Comparison of ENCODE assay signal across 22 cellular contexts in genomic region chr17:42055496-42055895, GRCh38. TPM values are rescaled to one million over a fixed set of nuclear protein-coding genes. Genes with fewer than 3 reads are reported as not detected.
DNase-seq lines count a peak whose midpoint lies in the region; TF ChIP-seq lines count a peak whose summit lies in the region.
"Had no signal": no experiment of that assay in that cellular context is flagged by ENCODE, and none has a peak within 500 bp of the region (broad histone marks: within the 10 kb centered on the region; RNA-seq: fewer than 3 reads in every experiment).

No MANE protein-coding gene starts in this region.

- no peaks in the 10 kb centered on the region for H3K9me2 ChIP-seq in GM23248 (ENCODE audit: insufficient read depth)

- no peaks in the 10 kb centered on the region for H3F3A ChIP-seq in GM23248 (ENCODE audit: insufficient read depth)

- no peaks in the 10 kb centered on the region for H3K36me3 ChIP-seq in GM23248 (ENCODE audit: low read depth)
- H3K36me3 ChIP-seq in iPS-20b (ENCODE audit: insufficient read depth, low read depth, low read length) = no peaks in the 10 kb centered on the region
- H3K36me3 ChIP-seq in prostate gland = no peaks in the 10 kb centered on the region
- H3K36me3 ChIP-seq: heart right ventricle, sigmoid colon, tibial artery had no signal

- no peak overlapping the region for H3K9ac ChIP-seq in GM23248
- H3K9ac ChIP-seq in iPS-20b (ENCODE audit: low read depth, low read length) = peak overlapping the region; percentile 7; the same call in 1 of the 2 replicates

- H3K4me1 ChIP-seq in GM23248 (ENCODE audit: insufficient read depth) = no peaks in the 10 kb centered on the region
- H3K4me1 ChIP-seq in iPS-20b (ENCODE audit: insufficient read depth, low read length) = peaks cover 18% of the 10 kb centered on the region
- no peaks in the 10 kb centered on the region for H3K4me1 ChIP-seq in prostate gland (replicated peaks)

- H2AFZ ChIP-seq in GM23248 = no peak overlapping the region

- TF ChIP-seq POLR2A in prostate gland (IDR thresholded peaks at IDR 0.05) = no peak

- H4K20me1 ChIP-seq in GM23248 (ENCODE audit: insufficient read depth) = no peaks in the 10 kb centered on the region

- in situ Hi-C loops in GM23248 (cut with MboI) = no loop called here

- TF ChIP-seq CTCF in prostate gland (IDR thresholded peaks at IDR 0.05) = no peak

- H3K9me3 ChIP-seq in GM23248 (ENCODE audit: low read depth) = no peaks in the 10 kb centered on the region
- no peaks in the 10 kb centered on the region for H3K9me3 ChIP-seq in iPS-20b (ENCODE audit: insufficient read depth, low read depth, low read length)
- H3K9me3 ChIP-seq in prostate gland = no peaks in the 10 kb centered on the region
- H3K9me3 ChIP-seq: body of pancreas, heart right ventricle, sigmoid colon, tibial artery had no signal

- whole genome bisulfite sequencing in GM23248 (ENCODE audit: low coverage in 1 of 2, low lambda C conversion rate in 2 of 2, missing lambda C conversion rate in 2 of 2), 2 experiments = 13 to 25% methylated on average over 6 of the region's 6 CpGs
- 44% methylated on average over 6 of the region's 6 CpGs for WGBS in prostate gland

- H3K4me2 ChIP-seq in GM23248 (ENCODE audit: unreplicated experiment) = no peak overlapping the region

- H3K27ac ChIP-seq in GM23248 (no peak overlapping the region), iPS-20b (ENCODE audit: low read length) (no peak overlapping the region), prostate gland (no peak overlapping the region)
- H3K27ac ChIP-seq: body of pancreas, heart right ventricle, sigmoid colon, tibial artery had no signal

- peak; percentile 24 for DNase-seq in COLO829 (ENCODE audit: low spot score)
- peak; percentile 64 for DNase-seq in GM23248
- DNase-seq in RKO (ENCODE audit: low spot score) = peak; percentile 65
- no peak for DNase-seq in NCI-H2081 treated with DMSO at 0.1 percent for 48 hours (lab: John Stamatoyannopoulos, UW)
- no peak for DNase-seq in activated CD4-positive, CD25-positive, alpha-beta regulatory T cell (lab: John Stamatoyannopoulos, UW)
- no peak for DNase-seq in prostate gland (ENCODE audit: low spot score)
- DNase-seq: activated CD4-positive, alpha-beta T cell treated with anti-CD3 and anti-CD28 coated beads, Interleukin-2, amount 50 U/mL, for 48 hours; activated T-cell treated with anti-CD3 and anti-CD28 coated beads, Interleukin-2, amount 50 U/mL, for 4 hours; body of pancreas; effector memory CD8-positive, alpha-beta T cell; heart right ventricle; MM.1S; NCI-H187; NCI-H446; occipital lobe; sigmoid colon; stimulated activated CD4-positive, alpha-beta T cell treated with anti-CD3 and anti-CD28 coated beads, Interleukin-1b, Interleukin-23, amount 100 ng/mL, for 48 hours; stimulated activated naive CD4-positive, alpha-beta T cell treated with Interleukin-2 at 50 U/mL for 16 hours; SW 1271; tibial artery had no signal

- no peak overlapping the region for H3K4me3 ChIP-seq in GM23248
- no peak overlapping the region; the same call in 1 of the 2 replicates for H3K4me3 ChIP-seq in iPS-20b (ENCODE audit: low read length)
- no peak overlapping the region for H3K4me3 ChIP-seq in prostate gland
- H3K4me3 ChIP-seq: body of pancreas, heart right ventricle, lung, sigmoid colon, tibial artery had no signal

- H3K27me3 ChIP-seq in GM23248 (replicated peaks; ENCODE audit: insufficient read depth) = peaks cover 22% of the 10 kb centered on the region
- peaks cover 35% of the 10 kb centered on the region; the same call in 1 of the 2 replicates for H3K27me3 ChIP-seq in iPS-20b (ENCODE audit: insufficient read depth, low read length)
- no peaks in the 10 kb centered on the region for H3K27me3 ChIP-seq in prostate gland (replicated peaks; ENCODE audit: insufficient read depth)
- H3K27me3 ChIP-seq: body of pancreas had no signal

- intact Hi-C loops in prostate gland (cut with DNase I) = no loop called here

- no peaks in the 10 kb centered on the region for H3K79me2 ChIP-seq in GM23248 (ENCODE audit: insufficient read depth)

RNA-seq across cellular contexts. Expression of gene C17orf113, which starts 5.1 kb away (rescaled TPM):
- total RNA-seq in GM23248 (2014; rRNA removed; shearing (Covaris generic)) = 0.13 TPM in 1 of 2 replicates, not detected in the other
- not detected in 2 replicates for polyA plus RNA-seq in GM23248 (2016; fragmentation: Nextera tagmentation; extraction: Ambion mirVana)
- total RNA-seq in prostate gland = 1 to 10 TPM; 4.2 to 4.8 TPM

RNA-seq across cellular contexts. Expression of gene NKIRAS2, which starts 35.6 kb away (rescaled TPM):
- total RNA-seq in GM23248 (2014; rRNA removed; shearing (Covaris generic)) = 70.8 and 71.2 TPM in 2 replicates
- polyA plus RNA-seq in GM23248 (2016; fragmentation: Nextera tagmentation; extraction: Ambion mirVana) = 66.5 and 67.5 TPM in 2 replicates
- 10 to 100 TPM; 38.8 to 98.8 TPM for total RNA-seq in prostate gland

RNA-seq across cellular contexts. Expression of gene DNAJC7, which starts 38.3 kb away (rescaled TPM):
- 61.6 and 71.3 TPM in 2 replicates for total RNA-seq in GM23248 (2014; rRNA removed; shearing (Covaris generic))
- polyA plus RNA-seq in GM23248 (2016; fragmentation: Nextera tagmentation; extraction: Ambion mirVana) = 69.3 and 73.5 TPM in 2 replicates
- 10 to 100 TPM; 57.8 to 60.4 TPM for total RNA-seq in prostate gland

RNA-seq across cellular contexts. Expression of gene ZNF385C, which starts 42.8 kb away (rescaled TPM):
- total RNA-seq in GM23248 (2014; rRNA removed; shearing (Covaris generic)) = not detected in 2 replicates
- not detected in 2 replicates for polyA plus RNA-seq in GM23248 (2016; fragmentation: Nextera tagmentation; extraction: Ambion mirVana)
- total RNA-seq in prostate gland = 10 to 100 TPM in 1 of 2 donors, 1 to 10 TPM in 1; 2.3 to 11.8 TPM

RNA-seq across cellular contexts. Expression of gene DHX58, which starts 57.0 kb away (rescaled TPM):
- 2.5 and 11.6 TPM in 2 replicates for total RNA-seq in GM23248 (2014; rRNA removed; shearing (Covaris generic))
- polyA plus RNA-seq in GM23248 (2016; fragmentation: Nextera tagmentation; extraction: Ambion mirVana) = 1.6 and 2.0 TPM in 2 replicates
- 10 to 100 TPM; 26.7 to 38.6 TPM for total RNA-seq in prostate gland

Comparison
In these comparisons a context has a peak if more than half of its experiments do, and no peak if none do; other contexts are left out.
1. DNase-seq: peak in COLO829 (single experiment), GM23248 (single experiment) and RKO (single experiment); none in NCI-H2081 treated with DMSO at 0.1 percent for 48 hours (single experiment), activated CD4-positive, CD25-positive, alpha-beta regulatory T cell (0 of 4) and prostate gland (single experiment).